In genomic region chr7:158847451-158847866, GRCh38 we compare ENCODE assay signal across 11 cellular contexts. TPM values are rescaled to one million over a fixed set of nuclear protein-coding genes. Genes with fewer than 3 reads are reported as not detected.
DNase-seq lines count a peak whose midpoint lies in the region; ATAC-seq, FAIRE-seq and TF ChIP-seq lines count a peak whose summit lies in the region.
"Had no signal": no experiment of that assay in that cellular context is flagged by ENCODE, and none has a peak within 500 bp of the region (broad histone marks: within the 10 kb centered on the region; RNA-seq: fewer than 3 reads in every experiment).

No MANE protein-coding gene starts in this region.

- H3K9me3 ChIP-seq in CD4-positive, CD25-positive, alpha-beta regulatory T cell (ENCODE audit: control insufficient read depth in 2 of 2, low read length in 2 of 2) = no peaks in the 10 kb centered on the region
- H3K9me3 ChIP-seq in Peyer's patch (no peaks in the 10 kb centered on the region), trophoblast cell (ENCODE audit: insufficient read depth, low read depth, low read length) (no peaks in the 10 kb centered on the region), kidney (ENCODE audit: control insufficient read depth in 1 of 2, low read length in 2 of 2) (no peaks in the 10 kb centered on the region)
- H3K9me3 ChIP-seq: ovary had no signal

- H3K9ac ChIP-seq in trophoblast cell (ENCODE audit: low read length) = no peak overlapping the region
- no peak overlapping the region for H3K9ac ChIP-seq in kidney (ENCODE audit: low read length in 2 of 2)

- H3K23ac ChIP-seq in trophoblast cell (ENCODE audit: low read length) = no peak overlapping the region

- H2BK12ac ChIP-seq in trophoblast cell (ENCODE audit: low read length) = no peak overlapping the region

- WGBS in trophoblast cell (ENCODE audit: extremely low coverage, insufficient coverage, insufficient read length) = no CpG with 5 or more reads among the region's 1 CpG

- intact Hi-C loops in kidney (cut with DNase I) = no loop called here

- no peaks in the 10 kb centered on the region for H3K79me2 ChIP-seq in trophoblast cell (ENCODE audit: control insufficient read depth, insufficient read depth, low read length, poor library complexity)

- peak overlapping the region in 3 of 4 donors; percentile 75 to 82 (median 79) for H3K4me3 Mint-ChIP-seq in CD4-positive, CD25-positive, alpha-beta regulatory T cell
- peak overlapping the region; percentile 61 to 71 for H3K4me3 Mint-ChIP-seq in effector memory CD8-positive, alpha-beta T cell
- peak overlapping the region; percentile 66 for H3K4me3 Mint-ChIP-seq in natural killer cell treated with Interleukin-12 subunit alpha and Interleukin-12 subunit beta and Interleukin-15 and Interleukin-18, amount 100 ng/mL, for 72 hours

- no peaks in the 10 kb centered on the region for H3K79me1 ChIP-seq in trophoblast cell (ENCODE audit: low read length)

- no peaks in the 10 kb centered on the region for H3K36me3 ChIP-seq in CD4-positive, CD25-positive, alpha-beta regulatory T cell (ENCODE audit: control insufficient read depth, insufficient read depth, low read length)
- H3K36me3 ChIP-seq in Peyer's patch = no peaks in the 10 kb centered on the region
- no peaks in the 10 kb centered on the region for H3K36me3 ChIP-seq in trophoblast cell (ENCODE audit: control insufficient read depth in 1 of 2, insufficient read depth in 2 of 2, low read length in 2 of 2)
- H3K36me3 ChIP-seq in kidney (ENCODE audit: control insufficient read depth in 1 of 2, insufficient read depth in 2 of 2, low read length in 2 of 2) = no peaks in the 10 kb centered on the region
- H3K36me3 ChIP-seq: ovary had no signal

- H3K9me3 Mint-ChIP-seq in CD4-positive, CD25-positive, alpha-beta regulatory T cell = no peaks in the 10 kb centered on the region
- peaks cover 0 to 1% of the 10 kb centered on the region in 2 donors for H3K9me3 Mint-ChIP-seq in effector memory CD8-positive, alpha-beta T cell
- no peaks in the 10 kb centered on the region for H3K9me3 Mint-ChIP-seq in natural killer cell treated with Interleukin-12 subunit alpha and Interleukin-12 subunit beta and Interleukin-15 and Interleukin-18, amount 100 ng/mL, for 72 hours

- TF ChIP-seq POLR2A in Peyer's patch (IDR thresholded peaks at IDR 0.05) = no peak

- no peak for TF ChIP-seq CTCF in Peyer's patch (IDR thresholded peaks at IDR 0.05)
- no peak for TF ChIP-seq CTCF in kidney (IDR thresholded peaks at IDR 0.05; ENCODE audit: borderline replicate concordance, extremely low read depth, insufficient read depth)

- ATAC-seq in CD4-positive, CD25-positive, alpha-beta regulatory T cell (ENCODE audit: low read depth in 2 of 2) = no peak
- ATAC-seq in effector memory CD8-positive, alpha-beta T cell (replicated peaks) = peak; percentile 54
- ATAC-seq in natural killer cell treated with Interleukin-12 subunit alpha and Interleukin-12 subunit beta and Interleukin-15 and Interleukin-18, amount 100 ng/mL, for 72 hours = peak; percentile 69 to 75
- no peak for ATAC-seq in GM21576 (IDR thresholded peaks at IDR 0.05; ENCODE audit: unreplicated experiment)

- H3K14ac ChIP-seq in trophoblast cell (ENCODE audit: low read length) = no peak overlapping the region

- H3K27me3 Mint-ChIP-seq in CD4-positive, CD25-positive, alpha-beta regulatory T cell = peaks cover 4% of the 10 kb centered on the region
- H3K27me3 Mint-ChIP-seq in effector memory CD8-positive, alpha-beta T cell = no peaks in the 10 kb centered on the region
- H3K27me3 Mint-ChIP-seq in natural killer cell treated with Interleukin-12 subunit alpha and Interleukin-12 subunit beta and Interleukin-15 and Interleukin-18, amount 100 ng/mL, for 72 hours = no peaks in the 10 kb centered on the region

- H3K4me3 ChIP-seq in CD4-positive, CD25-positive, alpha-beta regulatory T cell (ENCODE audit: low read depth, low read length) = peak overlapping the region; percentile 66
- H3K4me3 ChIP-seq in Peyer's patch (peak overlapping the region in 1 of 4 donors; percentile 1), trophoblast cell (ENCODE audit: low read depth, low read length) (no peak overlapping the region), kidney (ENCODE audit: low read length in 2 of 2) (peak overlapping the region in 1 of 2 donors; percentile 28)
- H3K4me3 ChIP-seq: ovary had no signal

- H2AK5ac ChIP-seq in trophoblast cell (ENCODE audit: low read length) = no peak overlapping the region

- no peak overlapping the region for H2BK5ac ChIP-seq in trophoblast cell (ENCODE audit: low read depth, low read length, poor library complexity)

- peak overlapping the region; percentile 41 for H3K27ac ChIP-seq in CD4-positive, CD25-positive, alpha-beta regulatory T cell (ENCODE audit: insufficient read depth, low read length, poor library complexity, severe bottlenecking)
- H3K27ac ChIP-seq in Peyer's patch = peak overlapping the region in 3 of 4 donors; percentile 11 to 54 (median 41)
- H3K27ac ChIP-seq in trophoblast cell (ENCODE audit: low read depth, low read length) = no peak overlapping the region
- H3K27ac ChIP-seq in kidney (ENCODE audit: low read depth in 2 of 2, low read length in 2 of 2) = no peak overlapping the region
- H3K27ac ChIP-seq: ovary had no signal

- peak overlapping the region; percentile 66 to 94 (median 69) for H3K27ac Mint-ChIP-seq in CD4-positive, CD25-positive, alpha-beta regulatory T cell
- H3K27ac Mint-ChIP-seq in effector memory CD8-positive, alpha-beta T cell = peak overlapping the region; percentile 63 to 84
- H3K27ac Mint-ChIP-seq in natural killer cell treated with Interleukin-12 subunit alpha and Interleukin-12 subunit beta and Interleukin-15 and Interleukin-18, amount 100 ng/mL, for 72 hours = peak overlapping the region; percentile 75 to 90

- no peaks in the 10 kb centered on the region for H3K36me3 Mint-ChIP-seq in CD4-positive, CD25-positive, alpha-beta regulatory T cell
- H3K36me3 Mint-ChIP-seq in effector memory CD8-positive, alpha-beta T cell (ENCODE audit: insufficient read depth) = peaks cover 3% of the 10 kb centered on the region
- H3K36me3 Mint-ChIP-seq in natural killer cell treated with Interleukin-12 subunit alpha and Interleukin-12 subunit beta and Interleukin-15 and Interleukin-18, amount 100 ng/mL, for 72 hours = no peaks in the 10 kb centered on the region

- no peak overlapping the region for H3K4ac ChIP-seq in trophoblast cell (ENCODE audit: low read depth, low read length)

- no peak overlapping the region for H4K8ac ChIP-seq in trophoblast cell (ENCODE audit: low read depth, low read length)

- H3K4me1 ChIP-seq in CD4-positive, CD25-positive, alpha-beta regulatory T cell (ENCODE audit: control insufficient read depth, insufficient read depth, low read length, poor library complexity, severe bottlenecking) = peaks cover 13% of the 10 kb centered on the region
- H3K4me1 ChIP-seq in Peyer's patch = no peaks in the 10 kb centered on the region
- H3K4me1 ChIP-seq in trophoblast cell (ENCODE audit: control insufficient read depth in 1 of 2, insufficient read depth in 2 of 2, low read length in 2 of 2) = no peaks in the 10 kb centered on the region
- H3K4me1 ChIP-seq in kidney (ENCODE audit: control insufficient read depth in 1 of 2, insufficient read depth in 1 of 2, low read depth in 1 of 2, low read length in 2 of 2) = no peaks in the 10 kb centered on the region
- H3K4me1 ChIP-seq: Caco-2 had no signal

- no peak for DNase-seq in CD4-positive, CD25-positive, alpha-beta regulatory T cell
- no peak for DNase-seq in Peyer's patch
- DNase-seq in effector memory CD8-positive, alpha-beta T cell = no peak
- no peak for DNase-seq in natural killer cell treated with Interleukin-12 subunit alpha and Interleukin-12 subunit beta and Interleukin-15 and Interleukin-18, amount 100 ng/mL, for 72 hours (ENCODE audit: low spot score)
- no peak for DNase-seq in trophoblast cell
- DNase-seq in kidney = no peak
- no peak for DNase-seq in NCI-H1048 (lab: John Stamatoyannopoulos, UW)
- DNase-seq: Caco-2, NCI-H1417, ovary had no signal

- no peak overlapping the region for H2AFZ ChIP-seq in trophoblast cell (ENCODE audit: insufficient read depth, low read length, poor library complexity)

- H3K27me3 ChIP-seq in CD4-positive, CD25-positive, alpha-beta regulatory T cell (ENCODE audit: control insufficient read depth, insufficient read depth, low read length) = no peaks in the 10 kb centered on the region
- H3K27me3 ChIP-seq in Peyer's patch = no peaks in the 10 kb centered on the region
- no peaks in the 10 kb centered on the region for H3K27me3 ChIP-seq in trophoblast cell (ENCODE audit: insufficient read depth, low read length)
- H3K27me3 ChIP-seq: ovary had no signal

- no peak overlapping the region for H3K4me2 ChIP-seq in trophoblast cell (ENCODE audit: low read length)

- no peak overlapping the region for H4K91ac ChIP-seq in trophoblast cell (ENCODE audit: low read depth, low read length)

- peaks cover 5 to 19% (median 13%) of the 10 kb centered on the region in 4 donors for H3K4me1 Mint-ChIP-seq in CD4-positive, CD25-positive, alpha-beta regulatory T cell
- H3K4me1 Mint-ChIP-seq in effector memory CD8-positive, alpha-beta T cell (ENCODE audit: low read depth in 2 of 2) = peaks cover 11 to 17% of the 10 kb centered on the region in 2 donors
- H3K4me1 Mint-ChIP-seq in natural killer cell treated with Interleukin-12 subunit alpha and Interleukin-12 subunit beta and Interleukin-15 and Interleukin-18, amount 100 ng/mL, for 72 hours (ENCODE audit: low read depth in 2 of 2) = peaks cover 11 to 14% of the 10 kb centered on the region in 2 donors

- no peak for FAIRE-seq in kidney (lab: Jason Lieb, UNC)

- no peak overlapping the region for H2BK120ac ChIP-seq in trophoblast cell (ENCODE audit: insufficient read depth, low read length, poor library complexity)

- H4K12ac ChIP-seq in trophoblast cell (ENCODE audit: low read depth, low read length) = no peak overlapping the region

- H3K18ac ChIP-seq in trophoblast cell (ENCODE audit: low read length) = no peak overlapping the region

RNA-seq across cellular contexts. Expression of gene DYNC2I1, which starts 8.9 kb away (rescaled TPM):
- total RNA-seq in CD4-positive, CD25-positive, alpha-beta regulatory T cell = 9.6 TPM
- 10 to 100 TPM in 3 of 4 donors, 1 to 10 TPM in 1; 8.3 to 13.5 (median 12.6) TPM for polyA plus RNA-seq in CD4-positive, CD25-positive, alpha-beta regulatory T cell
- total RNA-seq in Peyer's patch (100 to 1,000 TPM in 1 of 4 donors, 10 to 100 TPM in 3; 22.9 to 107 (median 65.3) TPM), kidney (32.0 TPM)
- 10 to 100 TPM; 11.8 to 13.2 TPM for total RNA-seq in natural killer cell treated with Interleukin-12 subunit alpha and Interleukin-12 subunit beta and Interleukin-15 and Interleukin-18, amount 100 ng/mL, for 72 hours
- polyA plus RNA-seq in trophoblast cell (2013) = 7.6 and 7.8 TPM in 2 replicates
- polyA plus RNA-seq in kidney (ENCODE audit: insufficient read depth, low read depth, low replicate concordance) = 12.0 TPM

RNA-seq across cellular contexts. Expression of gene ESYT2, which starts 18.1 kb away (rescaled TPM):
- 115 TPM for total RNA-seq in CD4-positive, CD25-positive, alpha-beta regulatory T cell
- polyA plus RNA-seq in CD4-positive, CD25-positive, alpha-beta regulatory T cell = 10 to 100 TPM; 55.3 to 94.3 (median 64.7) TPM
- 100 to 1,000 TPM in 1 of 4 donors, 10 to 100 TPM in 3; 53.6 to 137 (median 71.0) TPM for total RNA-seq in Peyer's patch
- 10 to 100 TPM; 24.4 to 31.8 TPM for total RNA-seq in natural killer cell treated with Interleukin-12 subunit alpha and Interleukin-12 subunit beta and Interleukin-15 and Interleukin-18, amount 100 ng/mL, for 72 hours
- 58.7 and 59.5 TPM in 2 replicates for polyA plus RNA-seq in trophoblast cell (2013)
- total RNA-seq in kidney = 95.8 TPM
- polyA plus RNA-seq in kidney (ENCODE audit: insufficient read depth, low read depth, low replicate concordance) = 19.4 TPM

Comparison
In these comparisons a context has a peak if more than half of its experiments do, and no peak if none do; other contexts are left out.
1. ATAC-seq: peak in effector memory CD8-positive, alpha-beta T cell (single experiment) and natural killer cell treated with Interleukin-12 subunit alpha and Interleukin-12 subunit beta and Interleukin-15 and Interleukin-18, amount 100 ng/mL, for 72 hours (2 of 2); none in CD4-positive, CD25-positive, alpha-beta regulatory T cell (0 of 2) and GM21576 (single experiment).
2. H3K27ac ChIP-seq: peak in CD4-positive, CD25-positive, alpha-beta regulatory T cell (single experiment) and Peyer's patch (3 of 4); none in trophoblast cell (single experiment) and kidney (0 of 2).
3. Peak in every context shown above with its lines, with median percentiles within 50 percentile points of each other: H3K27ac Mint-ChIP-seq and H3K4me3 Mint-ChIP-seq.